Comparison of ENCODE assay signal across 8 cellular contexts in genomic region chr19:51594774-51595109, GRCh38. TPM values are rescaled to one million over a fixed set of nuclear protein-coding genes. Genes with fewer than 3 reads are reported as not detected.
DNase-seq lines count a peak whose midpoint lies in the region; ATAC-seq lines count a peak whose summit lies in the region.

No MANE protein-coding gene starts in this region.

- POLR2A ChIA-PET in activated CD8-positive, alpha-beta T cell treated with anti-CD3 and anti-CD28 coated beads, Interleukin-2, amount 10 ng/mL, durations not matched to agents 7 days and 5 days (lab: Charles Lee) = no interaction called here

- peaks cover 17% of the 10 kb centered on the region for H3K4me1 Mint-ChIP-seq in activated CD8-positive, alpha-beta T cell treated with anti-CD3 and anti-CD28 coated beads, Interleukin-2, amount 10 ng/mL, durations not matched to agents 7 days and 5 days (ENCODE audit: low read depth)
- peaks cover 26% of the 10 kb centered on the region for H3K4me1 Mint-ChIP-seq in stimulated activated naive CD8-positive, alpha-beta T cell treated with anti-CD3 and anti-CD28 coated beads, Interleukin-15, amount 100 ng/mL, for 72 hours

- H3K4me1 ChIP-seq in iPS DF 6.9 (ENCODE audit: control insufficient read depth, insufficient read depth, low read length) = no peaks in the 10 kb centered on the region

- no peaks in the 10 kb centered on the region for H3K27me3 Mint-ChIP-seq in activated CD8-positive, alpha-beta T cell treated with anti-CD3 and anti-CD28 coated beads, Interleukin-2, amount 10 ng/mL, durations not matched to agents 7 days and 5 days (ENCODE audit: low read depth)
- peaks cover 8% of the 10 kb centered on the region for H3K27me3 Mint-ChIP-seq in stimulated activated naive CD8-positive, alpha-beta T cell treated with anti-CD3 and anti-CD28 coated beads, Interleukin-15, amount 100 ng/mL, for 72 hours

- peaks cover under 1% of the 10 kb centered on the region for H3K9me3 Mint-ChIP-seq in activated CD8-positive, alpha-beta T cell treated with anti-CD3 and anti-CD28 coated beads, Interleukin-2, amount 10 ng/mL, durations not matched to agents 7 days and 5 days (ENCODE audit: insufficient read depth)
- peaks cover 0 to 24% of the 10 kb centered on the region in 2 donors for H3K9me3 Mint-ChIP-seq in stimulated activated naive CD8-positive, alpha-beta T cell treated with anti-CD3 and anti-CD28 coated beads, Interleukin-15, amount 100 ng/mL, for 72 hours

- H3K36me3 ChIP-seq in iPS DF 6.9 (ENCODE audit: control insufficient read depth, insufficient read depth, low read length) = no peaks in the 10 kb centered on the region

- peak overlapping the region; percentile 43; the same call in 1 of the 2 replicates for H3K4me3 ChIP-seq in iPS DF 6.9 (ENCODE audit: low read length)

- H3K27ac ChIP-seq in iPS DF 6.9 (ENCODE audit: low read length) = no peak overlapping the region

- CTCF ChIA-PET in activated CD8-positive, alpha-beta T cell treated with anti-CD3 and anti-CD28 coated beads, Interleukin-2, amount 10 ng/mL, durations not matched to agents 7 days and 5 days (lab: Charles Lee) = no interaction called here

- H3K4me3 Mint-ChIP-seq in activated CD8-positive, alpha-beta T cell treated with anti-CD3 and anti-CD28 coated beads, Interleukin-2, amount 10 ng/mL, durations not matched to agents 7 days and 5 days = peak overlapping the region; percentile 82
- peak overlapping the region; percentile 92 to 96 for H3K4me3 Mint-ChIP-seq in stimulated activated naive CD8-positive, alpha-beta T cell treated with anti-CD3 and anti-CD28 coated beads, Interleukin-15, amount 100 ng/mL, for 72 hours

- peak overlapping the region; percentile 51 for H3K27ac Mint-ChIP-seq in activated CD8-positive, alpha-beta T cell treated with anti-CD3 and anti-CD28 coated beads, Interleukin-2, amount 10 ng/mL, durations not matched to agents 7 days and 5 days
- peak overlapping the region; percentile 84 to 94 for H3K27ac Mint-ChIP-seq in stimulated activated naive CD8-positive, alpha-beta T cell treated with anti-CD3 and anti-CD28 coated beads, Interleukin-15, amount 100 ng/mL, for 72 hours

- DNase-seq in NCI-H2171 (lab: John Stamatoyannopoulos, UW) (peak; percentile 31), NCI-H2171 treated with DMSO at 0.1 percent for 48 hours (lab: John Stamatoyannopoulos, UW) (no peak), iPS DF 6.9 (ENCODE audit: low read depth, low spot score) (no peak)
- no peak for DNase-seq in activated CD8-positive, alpha-beta T cell treated with anti-CD3 and anti-CD28 coated beads, Interleukin-2, amount 10 ng/mL, durations not matched to agents 7 days and 5 days
- no peak for DNase-seq in stimulated activated naive CD8-positive, alpha-beta T cell treated with anti-CD3 and anti-CD28 coated beads, Interleukin-15, amount 100 ng/mL, for 72 hours
- no peak for DNase-seq in stimulated activated CD4-positive, alpha-beta T cell treated with anti-CD3 and anti-CD28 coated beads, Interleukin-4, amount 100 ng/mL, for 1 hour

- H3K36me3 Mint-ChIP-seq in activated CD8-positive, alpha-beta T cell treated with anti-CD3 and anti-CD28 coated beads, Interleukin-2, amount 10 ng/mL, durations not matched to agents 7 days and 5 days (ENCODE audit: low read depth) = peaks cover 6% of the 10 kb centered on the region

- no peaks in the 10 kb centered on the region for H3K27me3 ChIP-seq in iPS DF 6.9 (ENCODE audit: control insufficient read depth, insufficient read depth, low read length)

- WGBS in iPS DF 6.9 (ENCODE audit: insufficient coverage, insufficient read length) = no CpG with 5 or more reads among the region's 6 CpGs

- peak; percentile 10 for ATAC-seq in activated CD8-positive, alpha-beta T cell treated with anti-CD3 and anti-CD28 coated beads, Interleukin-2, amount 10 ng/mL, durations not matched to agents 7 days and 5 days
- peak; percentile 35 for ATAC-seq in stimulated activated naive CD8-positive, alpha-beta T cell treated with anti-CD3 and anti-CD28 coated beads, Interleukin-15, amount 100 ng/mL, for 72 hours
- ATAC-seq in GM18868 (IDR thresholded peaks at IDR 0.05; ENCODE audit: unreplicated experiment) (no peak), GM21381 (IDR thresholded peaks at IDR 0.05; ENCODE audit: unreplicated experiment) (no peak)

- H3K9me3 ChIP-seq in iPS DF 6.9 (ENCODE audit: control insufficient read depth, insufficient read depth, low read length) = no peaks in the 10 kb centered on the region

RNA-seq across cellular contexts. Expression of gene ZNF175, which starts 23.7 kb away (rescaled TPM):
- 1 to 10 TPM; 8.4 to 9.7 TPM for total RNA-seq in activated CD8-positive, alpha-beta T cell treated with anti-CD3 and anti-CD28 coated beads, Interleukin-2, amount 10 ng/mL, durations not matched to agents 7 days and 5 days

RNA-seq across cellular contexts. Expression of gene SIGLEC5, which starts 35.5 kb away (rescaled TPM):
- total RNA-seq in activated CD8-positive, alpha-beta T cell treated with anti-CD3 and anti-CD28 coated beads, Interleukin-2, amount 10 ng/mL, durations not matched to agents 7 days and 5 days = not detected

RNA-seq across cellular contexts. Expression of gene SIGLEC14, which starts 51.9 kb away (rescaled TPM):
- total RNA-seq in activated CD8-positive, alpha-beta T cell treated with anti-CD3 and anti-CD28 coated beads, Interleukin-2, amount 10 ng/mL, durations not matched to agents 7 days and 5 days = not detected

Comparison
In these comparisons a context has a peak if more than half of its experiments do, and no peak if none do; other contexts are left out.
1. ATAC-seq: peak in activated CD8-positive, alpha-beta T cell treated with anti-CD3 and anti-CD28 coated beads, Interleukin-2, amount 10 ng/mL, durations not matched to agents 7 days and 5 days (single experiment) and stimulated activated naive CD8-positive, alpha-beta T cell treated with anti-CD3 and anti-CD28 coated beads, Interleukin-15, amount 100 ng/mL, for 72 hours (single experiment); none in GM18868 (single experiment) and GM21381 (single experiment).